21 cellular contexts compared by ENCODE assay signal in genomic region chr14:51576112-51576420, GRCh38.
DNase-seq lines count a peak whose midpoint lies in the region; ATAC-seq, FAIRE-seq and TF ChIP-seq lines count a peak whose summit lies in the region.
"Had no signal": no experiment of that assay in that cellular context is flagged by ENCODE, and none has a peak within 500 bp of the region (broad histone marks: within the 10 kb centered on the region; RNA-seq: fewer than 3 reads in every experiment).

No MANE protein-coding gene starts in this region.

- TF ChIP-seq EP300 in HepG2 (IDR thresholded peaks at IDR 0.05; ENCODE audit: low read depth in 2 of 2, low read length in 2 of 2) = no peak
- TF ChIP-seq EP300 in HepG2 (CRISPR knock-in tag; IDR thresholded peaks at IDR 0.05; ENCODE audit: borderline replicate concordance) = no peak

- TF ChIP-seq CTCF in HepG2 (CRISPR knock-in tag; IDR thresholded peaks at IDR 0.05) (no peak), right lobe of liver (IDR thresholded peaks at IDR 0.05) (no peak), chondrocyte (IDR thresholded peaks at IDR 0.05) (no peak), uterus (IDR thresholded peaks at IDR 0.05) (no peak), OCI-LY7 (conservative IDR thresholded peaks at IDR 0.05; ENCODE audit: low read length) (no peak)

- FAIRE-seq in HepG2 (lab: Jason Lieb, UNC) = peak; percentile 36
- FAIRE-seq: A204.1 had no signal

- WGBS in HepG2 (ENCODE audit: low lambda C conversion rate) = 25% methylated on average over 3 of the region's 3 CpGs
- 100% methylated on average over 1 of the region's 3 CpGs for WGBS in right lobe of liver (ENCODE audit: insufficient coverage, low coverage, low lambda C conversion rate, missing lambda C conversion rate)

- H3K4me3 ChIP-seq in HepG2 (replicated peaks in 1 of 3; ENCODE audit: insufficient read depth in 1 of 3, low read depth in 2 of 3, low read length in 3 of 3) = peak overlapping the region in 2 of 3 experiments; percentile 30 to 57; a peak in 3 of 6 replicates
- no peak overlapping the region for H3K4me3 ChIP-seq in right lobe of liver
- H3K4me3 ChIP-seq in uterus = no peak overlapping the region
- H3K4me3 ChIP-seq in OCI-LY7 (ENCODE audit: low read depth, low read length, poor library complexity, severe bottlenecking) = no peak overlapping the region
- H3K4me3 ChIP-seq: BLaER1 treated with 17β-estradiol and CSF1 and Interleukin-3, amounts not matched to agents 10 nM and 100 nM; gastroesophageal sphincter; lung; thyroid gland had no signal

- peaks cover 28% of the 10 kb centered on the region for H3K4me1 Mint-ChIP-seq in chondrocyte (ENCODE audit: low read depth)
- H3K4me1 Mint-ChIP-seq: stimulated activated naive B cell treated with anti-CD40 and anti-IgM and Interleukin-4, amounts not matched to agents 10 μg/mL and 1 μg/mL and 100 μg/mL, for 72 hours had no signal

- no peaks in the 10 kb centered on the region for H4K20me1 ChIP-seq in HepG2 (ENCODE audit: insufficient read depth, low read length)
- H4K20me1 ChIP-seq in OCI-LY7 (ENCODE audit: insufficient read depth, low read length) = no peaks in the 10 kb centered on the region
- H4K20me1 ChIP-seq: BLaER1 treated with 17β-estradiol and CSF1 and Interleukin-3, amounts not matched to agents 10 nM and 100 nM had no signal

- peaks cover 34% of the 10 kb centered on the region for H3K4me1 ChIP-seq in HepG2 (ENCODE audit: insufficient read depth, low read length)
- no peaks in the 10 kb centered on the region for H3K4me1 ChIP-seq in right lobe of liver
- peaks cover 0 to 9% of the 10 kb centered on the region in 2 donors for H3K4me1 ChIP-seq in uterus
- H3K4me1 ChIP-seq in OCI-LY7 (ENCODE audit: insufficient read depth, low read length, poor library complexity, severe bottlenecking) = no peaks in the 10 kb centered on the region
- H3K4me1 ChIP-seq: BLaER1 treated with 17β-estradiol and CSF1 and Interleukin-3, amounts not matched to agents 10 nM and 100 nM; gastroesophageal sphincter; thyroid gland had no signal

- intact Hi-C loops in HepG2 (cut with micrococcal nuclease; ENCODE audit: unreplicated experiment) (loop anchor here (5.0 kb wide), 1 partner anchor 61 kb away; no protein-coding TSS in a partner anchor), right lobe of liver (cut with DNase I) (no loop called here), uterus (cut with DNase I; ENCODE audit: low total_unique reads) (no loop called here), OCI-LY7 (cut with micrococcal nuclease; ENCODE audit: unreplicated experiment) (no loop called here)

- ATAC-seq in HepG2 (peak; percentile 70), right lobe of liver (no peak)
- ATAC-seq: gastroesophageal sphincter; natural killer cell; PC-3; stimulated activated naive B cell treated with anti-CD40 and anti-IgM and Interleukin-4, amounts not matched to agents 10 μg/mL and 1 μg/mL and 100 μg/mL, for 72 hours had no signal

- peak overlapping the region; percentile 41; the same call in 1 of the 2 replicates for H3K9ac ChIP-seq in HepG2 (ENCODE audit: insufficient read depth, low read depth, low read length)
- H3K9ac ChIP-seq: BLaER1 treated with 17β-estradiol and CSF1 and Interleukin-3, amounts not matched to agents 10 nM and 100 nM had no signal

- H3K27ac ChIP-seq in HepG2 (ENCODE audit: extremely low read length, insufficient read depth, low read length) (no peak overlapping the region), right lobe of liver (no peak overlapping the region), uterus (peak overlapping the region; percentile 45 to 54), OCI-LY7 (ENCODE audit: low read depth, low read length, poor library complexity, severe bottlenecking) (no peak overlapping the region)
- H3K27ac ChIP-seq: BLaER1 treated with 17β-estradiol and CSF1 and Interleukin-3, amounts not matched to agents 10 nM and 100 nM; gastroesophageal sphincter; thyroid gland had no signal

- in situ Hi-C loops in HepG2 (cut with HindIII; ENCODE audit: extremely low pct_ligation_motif_present, low pct_unique_long_range_greater_than_20kb) = no loop called here

- H3K79me2 ChIP-seq in HepG2 (ENCODE audit: insufficient read depth, low read length) (no peaks in the 10 kb centered on the region), OCI-LY7 (ENCODE audit: insufficient read depth, low read depth, low read length) (no peaks in the 10 kb centered on the region)

- CTCF ChIA-PET in HepG2 (lab: Yijun Ruan, JAX; ENCODE audit: low intra/inter-chr PET ratio, low total read pairs) = no interaction called here
- CTCF ChIA-PET in OCI-LY7 (lab: Charles Lee; ENCODE audit: unreplicated experiment) = no interaction called here

- no peaks in the 10 kb centered on the region for H3K9me2 ChIP-seq in OCI-LY7 (ENCODE audit: insufficient read depth, low read length)

- POLR2A ChIA-PET in HepG2 (lab: Yijun Ruan, JAX) = no interaction called here
- POLR2A ChIA-PET in OCI-LY7 (lab: Charles Lee) = no interaction called here

- DNase-seq in HepG2 (ENCODE audit: low spot score) = peak; percentile 30
- no peak for DNase-seq in right lobe of liver
- no peak for DNase-seq in chondrocyte (ENCODE audit: low spot score)
- peak; percentile 62 for DNase-seq in iris pigment epithelial cell (ENCODE audit: low read depth)
- no peak for DNase-seq in uterus
- no peak for DNase-seq in OCI-LY7 (ENCODE audit: low spot score)
- no peak for DNase-seq in stimulated activated naive CD4-positive, alpha-beta T cell treated with Interleukin-2 at 50 U/mL for 16 hours (lab: John Stamatoyannopoulos, UW)
- DNase-seq in stimulated activated CD8-positive, alpha-beta memory T cell treated with anti-CD3 and anti-CD28 coated beads, Interleukin-4, amount 100 ng/mL, for 48 hours = no peak
- DNase-seq: activated CD4-positive, CD25-positive, alpha-beta regulatory T cell treated with anti-CD3 and anti-CD28 coated beads, Interleukin-2, amount 50 U/mL, for 72 hours; amygdala; natural killer cell; PC-3; stimulated activated CD4-positive, alpha-beta T cell treated with anti-CD3 and anti-CD28 coated beads, Interleukin-15, amount 100 ng/mL, for 24 hours; stimulated activated naive B cell treated with anti-CD40 and anti-IgM and Interleukin-4, amounts not matched to agents 10 μg/mL and 1 μg/mL and 100 μg/mL, for 72 hours; T1000; thyroid gland had no signal

- TF ChIP-seq RAD21 in HepG2 (CRISPR knock-in tag; IDR thresholded peaks at IDR 0.05) = no peak

- H3K27me3 ChIP-seq in HepG2 (ENCODE audit: control insufficient read depth in 1 of 2, insufficient read depth in 2 of 2, low read length in 2 of 2) = peaks cover 0 to 2% of the 10 kb centered on the region in 2 experiments; a peak in 1 of 5 replicates
- H3K27me3 ChIP-seq in right lobe of liver = no peaks in the 10 kb centered on the region
- H3K27me3 ChIP-seq in uterus = no peaks in the 10 kb centered on the region
- H3K27me3 ChIP-seq: BLaER1 treated with 17β-estradiol and CSF1 and Interleukin-3, amounts not matched to agents 10 nM and 100 nM; gastroesophageal sphincter; thyroid gland had no signal

- H3K9me3 ChIP-seq in HepG2 (ENCODE audit: low read length) (no peaks in the 10 kb centered on the region), right lobe of liver (no peaks in the 10 kb centered on the region), uterus (no peaks in the 10 kb centered on the region), OCI-LY7 (ENCODE audit: low read length) (no peaks in the 10 kb centered on the region)
- H3K9me3 ChIP-seq: BLaER1 treated with 17β-estradiol and CSF1 and Interleukin-3, amounts not matched to agents 10 nM and 100 nM; gastroesophageal sphincter; thyroid gland had no signal

- TF ChIP-seq POLR2A in HepG2 (IDR thresholded peaks at IDR 0.05; ENCODE audit: insufficient read depth in 1 of 2, low read depth in 2 of 2, low read length in 2 of 2) (no peak), right lobe of liver (IDR thresholded peaks at IDR 0.05) (no peak), uterus (IDR thresholded peaks at IDR 0.05) (no peak)

- H3K36me3 ChIP-seq in HepG2 (replicated peaks in 1 of 2; ENCODE audit: control insufficient read depth in 1 of 2, insufficient read depth in 2 of 2, low read length in 2 of 2) (no peaks in the 10 kb centered on the region), right lobe of liver (no peaks in the 10 kb centered on the region), uterus (no peaks in the 10 kb centered on the region), OCI-LY7 (ENCODE audit: insufficient read depth, low read length) (no peaks in the 10 kb centered on the region)
- H3K36me3 ChIP-seq: BLaER1 treated with 17β-estradiol and CSF1 and Interleukin-3, amounts not matched to agents 10 nM and 100 nM; gastroesophageal sphincter; thyroid gland had no signal

- no peak overlapping the region for H3K4me3 Mint-ChIP-seq in chondrocyte (ENCODE audit: unreplicated experiment)
- H3K4me3 Mint-ChIP-seq: natural killer cell; stimulated activated naive B cell treated with anti-CD40 and anti-IgM and Interleukin-4, amounts not matched to agents 10 μg/mL and 1 μg/mL and 100 μg/mL, for 72 hours had no signal

- no peaks in the 10 kb centered on the region for H3K9me3 Mint-ChIP-seq in chondrocyte (ENCODE audit: low read depth)
- H3K9me3 Mint-ChIP-seq: activated T-helper 2 cell treated with anti-CD3 and anti-CD28 coated beads, Interferon-gamma antibody, Interleukin-2, Interleukin-4, amounts not matched to agents 10 μg/mL and 5 μg/mL and 100 μg/mL, durations not matched to agents 14 hours and 24 hours and 36 hours; natural killer cell; stimulated activated naive B cell treated with anti-CD40 and anti-IgM and Interleukin-4, amounts not matched to agents 10 μg/mL and 1 μg/mL and 100 μg/mL, for 72 hours had no signal

- H2AFZ ChIP-seq in HepG2 (ENCODE audit: low read length) (peak overlapping the region; percentile 78), OCI-LY7 (ENCODE audit: low read length) (no peak overlapping the region)

- no TSS peak for BruUV-seq in HepG2 (replicated peaks; lab: Mats Ljungman, UMichigan)
- no TSS peak for BruUV-seq in OCI-LY7 (replicated peaks; lab: Mats Ljungman, UMichigan)

- no peaks in the 10 kb centered on the region for H3K27me3 Mint-ChIP-seq in chondrocyte (ENCODE audit: low read depth)

- peak overlapping the region; percentile 83 for H3K4me2 ChIP-seq in HepG2 (ENCODE audit: low read depth, low read length)
- H3K4me2 ChIP-seq in OCI-LY7 (ENCODE audit: low read length) = no peak overlapping the region
- H3K4me2 ChIP-seq: BLaER1 treated with 17β-estradiol and CSF1 and Interleukin-3, amounts not matched to agents 10 nM and 100 nM had no signal

- peak overlapping the region; percentile 74 for H3K27ac Mint-ChIP-seq in chondrocyte (ENCODE audit: unreplicated experiment)
- H3K27ac Mint-ChIP-seq: activated T-helper 2 cell treated with anti-CD3 and anti-CD28 coated beads, Interferon-gamma antibody, Interleukin-2, Interleukin-4, amounts not matched to agents 10 μg/mL and 5 μg/mL and 100 μg/mL, durations not matched to agents 14 hours and 24 hours and 36 hours; natural killer cell; stimulated activated naive B cell treated with anti-CD40 and anti-IgM and Interleukin-4, amounts not matched to agents 10 μg/mL and 1 μg/mL and 100 μg/mL, for 72 hours had no signal

- no peaks in the 10 kb centered on the region for H3K36me3 Mint-ChIP-seq in chondrocyte (ENCODE audit: low read depth)
- H3K36me3 Mint-ChIP-seq: natural killer cell; stimulated activated naive B cell treated with anti-CD40 and anti-IgM and Interleukin-4, amounts not matched to agents 10 μg/mL and 1 μg/mL and 100 μg/mL, for 72 hours had no signal

TF ChIP-seq in HepG2, 621 proteins besides CTCF, POLR2A, EP300 and RAD21 (continues in another document):
- TF ChIP-seq SMARCC2 (IDR thresholded peaks at IDR 0.05) = no peak
- TF ChIP-seq KMT2B (CRISPR knock-in tag; IDR thresholded peaks at IDR 0.05) = no peak

Comparison
In these comparisons a context has a peak if more than half of its experiments do, and no peak if none do; other contexts are left out.
1. DNase-seq: peak in HepG2 (single experiment) and iris pigment epithelial cell (single experiment); none in right lobe of liver (0 of 3), chondrocyte (single experiment), uterus (0 of 2), OCI-LY7 (single experiment), stimulated activated naive CD4-positive, alpha-beta T cell treated with Interleukin-2 at 50 U/mL for 16 hours (single experiment) and stimulated activated CD8-positive, alpha-beta memory T cell treated with anti-CD3 and anti-CD28 coated beads, Interleukin-4, amount 100 ng/mL, for 48 hours (single experiment).
2. H3K4me3 ChIP-seq: peak in HepG2 (2 of 3); none in right lobe of liver (0 of 3), uterus (0 of 2) and OCI-LY7 (single experiment).
3. H3K27ac ChIP-seq: peak in uterus (2 of 2); none in HepG2 (single experiment), right lobe of liver (0 of 3) and OCI-LY7 (single experiment).